ENCODE assay signal across 22 cellular contexts in the genomic region with DNA sequence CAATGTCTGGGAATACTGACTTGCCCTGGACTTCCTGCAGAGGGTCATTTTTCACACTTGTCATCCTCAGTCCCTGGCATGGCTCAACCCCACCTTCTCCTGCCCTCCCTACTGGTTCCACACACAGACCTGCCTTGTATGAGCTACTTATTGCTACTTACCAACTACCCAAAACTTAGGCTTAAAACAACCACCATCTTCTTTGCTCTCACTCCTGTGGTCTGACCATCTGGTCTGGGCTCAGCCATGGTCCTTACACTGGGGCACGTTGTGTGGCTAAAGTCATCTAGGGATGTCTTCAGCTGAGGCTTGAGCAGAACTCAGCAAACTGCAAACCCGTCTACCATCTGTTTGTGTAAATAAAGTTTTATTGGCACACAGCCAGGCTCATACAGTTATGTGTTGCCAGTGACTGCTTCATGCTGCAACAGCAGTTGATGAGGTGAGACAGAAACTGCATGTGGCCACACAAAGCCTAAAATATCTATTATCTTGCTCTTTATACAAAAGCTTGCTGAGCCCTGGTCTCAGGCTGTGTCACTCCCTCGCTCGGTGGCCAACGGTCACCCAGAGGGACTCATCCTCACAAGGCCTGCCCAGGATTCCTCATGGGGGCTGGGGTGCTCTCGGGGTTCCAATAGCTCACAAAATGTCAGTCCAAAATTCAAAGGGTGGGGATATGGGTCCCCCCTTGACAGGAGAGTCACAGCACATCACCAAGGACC. TPM values are rescaled to one million over a fixed set of nuclear protein-coding genes. Genes with fewer than 3 reads are reported as not detected.
DNase-seq lines count a peak whose midpoint lies in the region; ATAC-seq and TF ChIP-seq lines count a peak whose summit lies in the region.
"Had no signal": no experiment of that assay in that cellular context is flagged by ENCODE, and none has a peak within 500 bp of the region (broad histone marks: within the 10 kb centered on the region; RNA-seq: fewer than 3 reads in every experiment).

No MANE protein-coding gene starts in this region.

- no peaks in the 10 kb centered on the region for H3K9me3 ChIP-seq in A673 (ENCODE audit: low read depth, low read length, poor library complexity, severe bottlenecking)
- H3K9me3 ChIP-seq: left lung, Peyer's patch, sigmoid colon, SJCRH30, vagina had no signal

- BruUV-seq in A673 (replicated peaks; lab: Mats Ljungman, UMichigan) = no TSS peak

- H3K4me1 ChIP-seq in A673 (ENCODE audit: insufficient read depth, low read length, poor library complexity, severe bottlenecking) = no peaks in the 10 kb centered on the region
- H3K4me1 ChIP-seq: left lung, parathyroid adenoma, Peyer's patch, SJCRH30, vagina had no signal

- H3K27me3 ChIP-seq in A673 (replicated peaks; ENCODE audit: insufficient read depth, low read depth, low read length, poor library complexity) = no peaks in the 10 kb centered on the region
- H3K27me3 ChIP-seq: cardiac muscle cell, left lung, Peyer's patch, sigmoid colon, SJCRH30, vagina had no signal

- H3K36me3 ChIP-seq in A673 (ENCODE audit: insufficient read depth, low read length, poor library complexity, severe bottlenecking) = no peaks in the 10 kb centered on the region
- H3K36me3 ChIP-seq: cardiac muscle cell, left lung, Peyer's patch, sigmoid colon, SJCRH30, vagina had no signal

- H3K27ac ChIP-seq in A673 (ENCODE audit: low read depth, low read length, poor library complexity, severe bottlenecking) = no peak overlapping the region
- H3K27ac ChIP-seq: cardiac muscle cell, left lung, parathyroid adenoma, Peyer's patch, sigmoid colon, SJCRH30, vagina had no signal

- POLR2A ChIA-PET in A673 (lab: Charles Lee; ENCODE audit: low non-redundant PET) = no interaction called here

- intact Hi-C loops in A673 (cut with micrococcal nuclease; ENCODE audit: unreplicated experiment) (no loop called here), left colon (cut with DNase I, micrococcal nuclease) (no loop called here)

- ATAC-seq in left colon = peak; percentile 25
- ATAC-seq: left lung; natural killer cell treated with Interleukin-12 subunit alpha and Interleukin-12 subunit beta and Interleukin-15 and Interleukin-18, amount 100 ng/mL, for 72 hours; T-cell had no signal

- CTCF ChIA-PET in A673 (lab: Charles Lee) = no interaction called here

- DNase-seq in A673 (ENCODE audit: low spot score) = peak; percentile 15
- peak; percentile 10 for DNase-seq in COR-L47 (lab: John Stamatoyannopoulos, UW)
- DNase-seq in RPMI8226 = peak; percentile 57
- no peak for DNase-seq in left colon
- DNase-seq in activated T-cell treated with anti-CD3 and anti-CD28 coated beads, Interleukin-2, amount 50 U/mL, for 48 hours = no peak
- DNase-seq in A172 (ENCODE audit: low spot score) = no peak
- no peak for DNase-seq in stimulated activated CD4-positive, alpha-beta T cell treated with anti-CD3 and anti-CD28 coated beads, Interleukin-4, amount 100 ng/mL, for 1 hour
- DNase-seq: activated CD4-positive, alpha-beta T cell treated with anti-CD3 and anti-CD28 coated beads for 1 hour; activated naive CD4-positive, alpha-beta T cell treated with anti-CD3 and anti-CD28 coated beads, Interleukin-2, amount 10 ng/mL, durations not matched to agents 7 days and 5 days; CD4-positive, alpha-beta memory T cell; DMS53; midbrain; NK-92 treated with Interleukin-12 subunit alpha and Interleukin-12 subunit beta, amount 100 ng/mL, for 24 hours; Peyer's patch; sigmoid colon; SJCRH30; T-cell had no signal

- no peak for TF ChIP-seq CTCF in A673 (conservative IDR thresholded peaks at IDR 0.05; ENCODE audit: low read depth, low read length)

- no peak overlapping the region for H3K4me3 ChIP-seq in A673 (ENCODE audit: low read depth, low read length, poor library complexity, severe bottlenecking)
- H3K4me3 ChIP-seq: cardiac muscle cell, left lung, Peyer's patch, sigmoid colon, SJCRH30, vagina had no signal

RNA-seq across cellular contexts. Expression of a gene that starts 43.5 kb away (rescaled TPM):
- total RNA-seq in A673 (2021) (32.1 and 32.6 TPM in 2 replicates), left colon (1 to 10 TPM; 1.6 TPM)
- 0.03 and 0.31 TPM in 2 replicates for total RNA-seq in A172 (2014; rRNA removed; shearing (Covaris generic))

Comparison
In these comparisons a context has a peak if more than half of its experiments do, and no peak if none do; other contexts are left out.
1. DNase-seq: peak in A673 (single experiment), COR-L47 (single experiment) and RPMI8226 (single experiment); none in left colon (0 of 2), activated T-cell treated with anti-CD3 and anti-CD28 coated beads, Interleukin-2, amount 50 U/mL, for 48 hours (0 of 2), A172 (single experiment) and stimulated activated CD4-positive, alpha-beta T cell treated with anti-CD3 and anti-CD28 coated beads, Interleukin-4, amount 100 ng/mL, for 1 hour (single experiment).
2. RNA of a gene that starts 43.5 kb away (total RNA-seq): 32.1 to 32.6 TPM in A673; 1.6 TPM in left colon and 0.03 to 0.31 TPM in A172; every median in the first group is over 10 times any median in the second.